ENCODE assay signal across 9 cellular contexts in the genomic region with DNA sequence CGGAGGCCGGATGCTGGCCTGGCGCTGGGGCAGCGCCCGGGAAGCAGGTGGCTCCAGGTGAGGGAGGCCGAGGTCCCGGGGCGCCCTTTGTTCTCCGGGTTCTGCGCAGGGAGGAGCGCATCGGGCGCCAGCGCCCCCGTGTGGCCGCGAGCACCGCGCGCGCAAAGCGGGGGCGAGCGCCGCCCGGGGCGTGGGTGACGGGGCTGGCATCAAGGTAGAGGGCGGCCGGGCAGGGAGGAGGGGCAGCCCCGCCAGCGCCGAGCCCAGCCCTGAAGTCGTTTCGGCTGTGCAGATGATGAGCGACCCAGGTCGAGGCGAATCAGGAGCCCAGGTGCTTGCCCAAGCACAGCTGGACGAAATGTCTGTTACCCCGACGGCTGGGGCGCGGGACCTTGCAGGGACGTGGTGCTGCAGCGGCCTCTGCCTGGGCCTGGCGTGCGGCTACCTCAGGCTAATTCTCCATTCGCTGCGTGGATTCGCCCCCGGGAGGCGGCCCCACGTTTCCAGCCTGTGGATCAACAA. TPM values are rescaled to one million over a fixed set of nuclear protein-coding genes. Genes with fewer than 3 reads are reported as not detected.
DNase-seq lines count a peak whose midpoint lies in the region; ATAC-seq, FAIRE-seq and TF ChIP-seq lines count a peak whose summit lies in the region.
"Had no signal": no experiment of that assay in that cellular context is flagged by ENCODE, and none has a peak within 500 bp of the region (broad histone marks: within the 10 kb centered on the region; RNA-seq: fewer than 3 reads in every experiment).

No MANE protein-coding gene starts in this region.

- POLR2A ChIA-PET in activated CD8-positive, alpha-beta T cell treated with anti-CD3 and anti-CD28 coated beads, Interleukin-2, amount 10 ng/mL, durations not matched to agents 7 days and 5 days (lab: Charles Lee): no interaction called here

- no peak overlapping the region for H3K27ac Mint-ChIP-seq in activated CD8-positive, alpha-beta T cell treated with anti-CD3 and anti-CD28 coated beads, Interleukin-2, amount 10 ng/mL, durations not matched to agents 7 days and 5 days
- H3K27ac Mint-ChIP-seq in progenitor cell of endocrine pancreas: peak overlapping the region; percentile 16

- peak; percentile 96 for TF ChIP-seq CTCF in progenitor cell of endocrine pancreas (IDR thresholded peaks at IDR 0.05; ENCODE audit: unreplicated experiment)

- no peak overlapping the region for H3K4me3 Mint-ChIP-seq in activated CD8-positive, alpha-beta T cell treated with anti-CD3 and anti-CD28 coated beads, Interleukin-2, amount 10 ng/mL, durations not matched to agents 7 days and 5 days
- no peak overlapping the region for H3K4me3 Mint-ChIP-seq in progenitor cell of endocrine pancreas (ENCODE audit: low read depth)

- intact Hi-C loops in Right ventricle myocardium superior (cut with DNase I): loop anchor here (5.0 kb wide), 1 partner anchor 661 kb away; no protein-coding TSS in a partner anchor

- CTCF ChIA-PET in activated CD8-positive, alpha-beta T cell treated with anti-CD3 and anti-CD28 coated beads, Interleukin-2, amount 10 ng/mL, durations not matched to agents 7 days and 5 days (lab: Charles Lee): interaction anchor here (0.7 to 1.5 kb wide), 5 partner anchors 21 to 665 kb away, joined by 3 to 7 read pairs (median 3); no protein-coding TSS in a partner anchor

- FAIRE-seq in GM18507 (lab: Jason Lieb, UNC): no peak
- FAIRE-seq: islet of Langerhans had no signal

- ATAC-seq in activated CD8-positive, alpha-beta T cell treated with anti-CD3 and anti-CD28 coated beads, Interleukin-2, amount 10 ng/mL, durations not matched to agents 7 days and 5 days: peak; percentile 81
- ATAC-seq in Right ventricle myocardium superior (ENCODE audit: poor library complexity): peak; percentile 96
- ATAC-seq in GM18861 (IDR thresholded peaks at IDR 0.05; ENCODE audit: unreplicated experiment): no peak

- no peaks in the 10 kb centered on the region for H3K27me3 Mint-ChIP-seq in activated CD8-positive, alpha-beta T cell treated with anti-CD3 and anti-CD28 coated beads, Interleukin-2, amount 10 ng/mL, durations not matched to agents 7 days and 5 days (ENCODE audit: low read depth)
- peaks cover 9% of the 10 kb centered on the region for H3K27me3 Mint-ChIP-seq in progenitor cell of endocrine pancreas

- no peaks in the 10 kb centered on the region for H3K4me1 Mint-ChIP-seq in activated CD8-positive, alpha-beta T cell treated with anti-CD3 and anti-CD28 coated beads, Interleukin-2, amount 10 ng/mL, durations not matched to agents 7 days and 5 days (ENCODE audit: low read depth)
- peaks cover 18% of the 10 kb centered on the region for H3K4me1 Mint-ChIP-seq in progenitor cell of endocrine pancreas (ENCODE audit: low read depth)

- no peaks in the 10 kb centered on the region for H3K36me3 Mint-ChIP-seq in activated CD8-positive, alpha-beta T cell treated with anti-CD3 and anti-CD28 coated beads, Interleukin-2, amount 10 ng/mL, durations not matched to agents 7 days and 5 days (ENCODE audit: low read depth)
- H3K36me3 Mint-ChIP-seq in progenitor cell of endocrine pancreas (ENCODE audit: insufficient read depth): no peaks in the 10 kb centered on the region

- no peaks in the 10 kb centered on the region for H3K9me3 Mint-ChIP-seq in activated CD8-positive, alpha-beta T cell treated with anti-CD3 and anti-CD28 coated beads, Interleukin-2, amount 10 ng/mL, durations not matched to agents 7 days and 5 days (ENCODE audit: insufficient read depth)
- H3K9me3 Mint-ChIP-seq in progenitor cell of endocrine pancreas (ENCODE audit: low read depth): no peaks in the 10 kb centered on the region

- DNase-seq in AG08395 (ENCODE audit: low spot score) (peak; percentile 64), GM18507 (ENCODE audit: extremely low spot score, insufficient read length, low read depth) (peak; percentile 50), HT1080 (ENCODE audit: low read depth) (peak; percentile 14), Right ventricle myocardium superior (peak; percentile 44), progenitor cell of endocrine pancreas (ENCODE audit: low spot score, unreplicated experiment) (peak; percentile 72), SHP77 treated with DMSO at 0.1 percent for 48 hours (lab: John Stamatoyannopoulos, UW) (no peak)
- peak; percentile 37 for DNase-seq in activated CD8-positive, alpha-beta T cell treated with anti-CD3 and anti-CD28 coated beads, Interleukin-2, amount 10 ng/mL, durations not matched to agents 7 days and 5 days

RNA-seq across cellular contexts. Expression of a gene that starts 10.5 kb away (rescaled TPM):
- total RNA-seq in HT1080 (2014; rRNA removed; shearing (Covaris generic)): 0.07 TPM in 1 of 2 replicates, not detected in the other
- 0.12 and 0.15 TPM in 2 replicates for polyA plus RNA-seq in HT1080 (2015; cell fraction: cytosol; rRNA removed)
- polyA plus RNA-seq in HT1080 (2015; cell fraction: nucleus; rRNA removed): 0.15 and 0.37 TPM in 2 replicates
- not detected for total RNA-seq in activated CD8-positive, alpha-beta T cell treated with anti-CD3 and anti-CD28 coated beads, Interleukin-2, amount 10 ng/mL, durations not matched to agents 7 days and 5 days
- total RNA-seq in Right ventricle myocardium superior (0.30 TPM), progenitor cell of endocrine pancreas (146 and 149 TPM in 2 replicates)

Comparison
In these comparisons a context has a peak if more than half of its experiments do, and no peak if none do; other contexts are left out.
1. RNA of a gene that starts 10.5 kb away (total RNA-seq): 146 to 149 TPM in progenitor cell of endocrine pancreas; 0.30 TPM in Right ventricle myocardium superior (single experiment), not detected in activated CD8-positive, alpha-beta T cell treated with anti-CD3 and anti-CD28 coated beads, Interleukin-2, amount 10 ng/mL, durations not matched to agents 7 days and 5 days and 0.07 TPM in HT1080; every median in the first group is over 100 times any median in the second.